18 cellular contexts compared by ENCODE assay signal in the genomic region with DNA sequence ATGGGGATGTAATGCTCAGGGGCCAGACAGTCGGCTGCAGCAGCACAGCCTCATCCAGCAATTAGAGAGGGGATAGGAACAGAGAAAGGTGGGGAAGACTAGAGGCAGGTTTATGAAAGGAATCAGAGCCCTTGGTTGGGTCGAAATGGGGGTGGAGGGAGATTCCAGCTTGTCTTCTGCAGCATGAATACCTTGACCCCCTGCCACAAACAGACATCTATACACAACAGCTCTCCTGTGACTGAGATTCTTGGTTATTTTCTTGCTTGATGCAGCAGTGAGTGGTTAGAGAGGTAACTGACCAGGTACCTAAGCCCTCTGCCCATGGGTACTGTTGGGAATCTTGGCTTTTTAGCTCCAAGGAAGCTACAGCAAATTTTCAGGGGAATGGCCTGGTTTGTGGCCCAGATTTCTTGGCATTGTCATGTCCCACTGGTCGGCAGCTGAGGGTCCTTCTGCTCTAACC. TPM values are rescaled to one million over a fixed set of nuclear protein-coding genes. Genes with fewer than 3 reads are reported as not detected.
DNase-seq lines count a peak whose midpoint lies in the region; ATAC-seq, FAIRE-seq and TF ChIP-seq lines count a peak whose summit lies in the region.
"Had no signal": no experiment of that assay in that cellular context is flagged by ENCODE, and none has a peak within 500 bp of the region (broad histone marks: within the 10 kb centered on the region; RNA-seq: fewer than 3 reads in every experiment).

A gene with protein sequence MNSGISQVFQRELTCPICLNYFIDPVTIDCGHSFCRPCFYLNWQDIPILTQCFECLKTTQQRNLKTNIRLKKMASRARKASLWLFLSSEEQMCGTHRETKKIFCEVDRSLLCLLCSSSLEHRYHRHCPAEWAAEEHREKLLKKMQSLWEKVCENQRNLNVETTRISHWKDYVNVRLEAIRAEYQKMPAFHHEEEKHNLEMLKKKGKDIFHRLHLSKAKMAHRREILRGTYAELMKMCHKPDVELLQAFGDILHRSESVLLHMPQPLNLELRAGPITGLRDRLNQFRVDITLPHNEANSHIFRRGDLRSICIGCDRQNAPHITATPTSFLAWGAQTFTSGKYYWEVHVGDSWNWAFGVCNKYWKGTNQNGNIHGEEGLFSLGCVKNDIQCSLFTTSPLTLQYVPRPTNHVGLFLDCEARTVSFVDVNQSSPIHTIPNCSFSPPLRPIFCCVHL (minus strand): TSS at position 51 of the 466 bp plus-strand sequence. CDS start 4,535 bp downstream, outside the sequence.

- ATAC-seq in lung (ENCODE audit: insufficient read depth, low FRiP score) (no peak), lower lobe of right lung (no peak)
- ATAC-seq in activated CD8-positive, alpha-beta T cell treated with anti-CD3 and anti-CD28 coated beads, Interleukin-2, amount 10 ng/mL, durations not matched to agents 7 days and 5 days, result no peak
- ATAC-seq: A549, GM23338 had no signal

- H3K36me3 ChIP-seq in lung (ENCODE audit: control insufficient read depth in 2 of 2, insufficient read depth in 2 of 2, low read length in 2 of 2), result no peaks in the 10 kb centered on the region
- H3K36me3 ChIP-seq in lower lobe of right lung, result no peaks in the 10 kb centered on the region
- H3K36me3 ChIP-seq: BE2C had no signal

- TF ChIP-seq CTCF in chondrocyte (IDR thresholded peaks at IDR 0.05) (no peak), lung (IDR thresholded peaks at IDR 0.05; ENCODE audit: control extremely low read depth, extremely low read depth) (no peak), lower lobe of right lung (IDR thresholded peaks at IDR 0.05) (no peak)

- H3K27ac ChIP-seq in lung (ENCODE audit: low read depth in 1 of 2, low read length in 1 of 2), result no peak within 1 kb of the TSS
- H3K27ac ChIP-seq in lower lobe of right lung, result no peak within 1 kb of the TSS
- H3K27ac ChIP-seq: A549, C4-2B had no signal

- H3K4me1 Mint-ChIP-seq in chondrocyte (ENCODE audit: low read depth), result no peaks in the 10 kb centered on the region
- no peaks in the 10 kb centered on the region for H3K4me1 Mint-ChIP-seq in activated CD8-positive, alpha-beta T cell treated with anti-CD3 and anti-CD28 coated beads, Interleukin-2, amount 10 ng/mL, durations not matched to agents 7 days and 5 days (ENCODE audit: low read depth)
- H3K4me1 Mint-ChIP-seq: CD4-positive, alpha-beta memory T cell; H9 had no signal

- H3K4me1 ChIP-seq in lung (ENCODE audit: control insufficient read depth in 2 of 2, insufficient read depth in 2 of 2, low read length in 2 of 2) (no peaks in the 10 kb centered on the region), lower lobe of right lung (no peaks in the 10 kb centered on the region)
- H3K4me1 ChIP-seq: A549, BE2C had no signal

- H3K27ac Mint-ChIP-seq in chondrocyte (ENCODE audit: unreplicated experiment), result no peak within 1 kb of the TSS
- H3K27ac Mint-ChIP-seq in activated CD8-positive, alpha-beta T cell treated with anti-CD3 and anti-CD28 coated beads, Interleukin-2, amount 10 ng/mL, durations not matched to agents 7 days and 5 days, result no peak within 1 kb of the TSS
- H3K27ac Mint-ChIP-seq: CD4-positive, alpha-beta memory T cell; GM23338; H9 had no signal

- 58 to 66% methylated on average over 3 of the region's 3 CpGs for WGBS in lung, 2 donors

- H3K27me3 ChIP-seq in lung (ENCODE audit: control insufficient read depth, insufficient read depth), result no peaks in the 10 kb centered on the region
- no peaks in the 10 kb centered on the region for H3K27me3 ChIP-seq in lower lobe of right lung (ENCODE audit: low read depth)
- H3K27me3 ChIP-seq: BE2C had no signal

- H3K9me3 ChIP-seq in lung (ENCODE audit: control insufficient read depth in 2 of 2, insufficient read depth in 1 of 2, low read length in 1 of 2) (no peaks in the 10 kb centered on the region), lower lobe of right lung (no peaks in the 10 kb centered on the region)
- H3K9me3 ChIP-seq: A549, BE2C had no signal

- no peak for FAIRE-seq in urothelium cell line (lab: Jason Lieb, UNC)
- FAIRE-seq: A549, G401.6, GM12892 had no signal

- peak; percentile 1 for DNase-seq in H4 (ENCODE audit: low spot score)
- peak; percentile 11 for DNase-seq in chondrocyte (ENCODE audit: low spot score)
- DNase-seq in lung (ENCODE audit: low spot score), result peak; percentile 16
- peak; percentile 0 for DNase-seq in urothelium cell line (ENCODE audit: low spot score)
- no peak for DNase-seq in cerebellar nuclear complex (lab: John Stamatoyannopoulos, UW)
- no peak for DNase-seq in activated CD8-positive, alpha-beta T cell treated with anti-CD3 and anti-CD28 coated beads, Interleukin-2, amount 10 ng/mL, durations not matched to agents 7 days and 5 days
- no peak for DNase-seq in lower lobe of right lung
- DNase-seq: BE2C; CD4-positive, alpha-beta memory T cell; DMS79; H9 had no signal

- H3K4me3 Mint-ChIP-seq in chondrocyte (ENCODE audit: unreplicated experiment), result no peak within 1 kb of the TSS
- no peak within 1 kb of the TSS for H3K4me3 Mint-ChIP-seq in activated CD8-positive, alpha-beta T cell treated with anti-CD3 and anti-CD28 coated beads, Interleukin-2, amount 10 ng/mL, durations not matched to agents 7 days and 5 days
- H3K4me3 Mint-ChIP-seq: CD4-positive, alpha-beta memory T cell; GM23338; H9 had no signal

- intact Hi-C loops in lower lobe of right lung (cut with DNase I), result no loop called here

- H3K4me3 ChIP-seq in lung, result no peak within 1 kb of the TSS
- H3K4me3 ChIP-seq in lower lobe of right lung, result no peak within 1 kb of the TSS
- H3K4me3 ChIP-seq: A549, GM23338 had no signal

- POLR2A ChIA-PET in activated CD8-positive, alpha-beta T cell treated with anti-CD3 and anti-CD28 coated beads, Interleukin-2, amount 10 ng/mL, durations not matched to agents 7 days and 5 days (lab: Charles Lee), result no interaction called here

- CTCF ChIA-PET in activated CD8-positive, alpha-beta T cell treated with anti-CD3 and anti-CD28 coated beads, Interleukin-2, amount 10 ng/mL, durations not matched to agents 7 days and 5 days (lab: Charles Lee), result no interaction called here

- no peaks in the 10 kb centered on the region for H3K9me3 Mint-ChIP-seq in chondrocyte (ENCODE audit: low read depth)
- no peaks in the 10 kb centered on the region for H3K9me3 Mint-ChIP-seq in activated CD8-positive, alpha-beta T cell treated with anti-CD3 and anti-CD28 coated beads, Interleukin-2, amount 10 ng/mL, durations not matched to agents 7 days and 5 days (ENCODE audit: insufficient read depth)
- H3K9me3 Mint-ChIP-seq: CD4-positive, alpha-beta memory T cell; GM23338; H9 had no signal

- H3K27me3 Mint-ChIP-seq in chondrocyte (ENCODE audit: low read depth), result peaks cover 7% of the 10 kb centered on the region
- no peaks in the 10 kb centered on the region for H3K27me3 Mint-ChIP-seq in activated CD8-positive, alpha-beta T cell treated with anti-CD3 and anti-CD28 coated beads, Interleukin-2, amount 10 ng/mL, durations not matched to agents 7 days and 5 days (ENCODE audit: low read depth)
- H3K27me3 Mint-ChIP-seq: CD4-positive, alpha-beta memory T cell had no signal

- H3K36me3 Mint-ChIP-seq in chondrocyte (ENCODE audit: low read depth), result no peaks in the 10 kb centered on the region
- H3K36me3 Mint-ChIP-seq in activated CD8-positive, alpha-beta T cell treated with anti-CD3 and anti-CD28 coated beads, Interleukin-2, amount 10 ng/mL, durations not matched to agents 7 days and 5 days (ENCODE audit: low read depth), result no peaks in the 10 kb centered on the region
- H3K36me3 Mint-ChIP-seq: CD4-positive, alpha-beta memory T cell had no signal

RNA-seq across cellular contexts. Expression of the gene that starts here (rescaled TPM):
- not detected in 2 replicates for total RNA-seq in H4 (2014; rRNA removed; shearing (Covaris generic))
- total RNA-seq in chondrocyte (not detected in 3 replicates), lung (not detected), lower lobe of right lung (not detected)
- not detected for polyA plus RNA-seq in lung
- not detected for total RNA-seq in activated CD8-positive, alpha-beta T cell treated with anti-CD3 and anti-CD28 coated beads, Interleukin-2, amount 10 ng/mL, durations not matched to agents 7 days and 5 days
- total RNA-seq: CD4-positive, alpha-beta memory T cell; H9; HT-29 had no signal
- polyA plus RNA-seq: A549; AG04450; CD4-positive, alpha-beta memory T cell; GM23338 had no signal

Comparison
In these comparisons a context has a peak if more than half of its experiments do, and no peak if none do; other contexts are left out.
1. Peak in DNase-seq in H4; RNA of the gene not detected or under 1 TPM.
2. Peak in DNase-seq in chondrocyte; RNA of the gene not detected or under 1 TPM.
3. Peak in DNase-seq in lung; RNA of the gene not detected or under 1 TPM.